10 cellular contexts compared by ENCODE assay signal in the genomic region with DNA sequence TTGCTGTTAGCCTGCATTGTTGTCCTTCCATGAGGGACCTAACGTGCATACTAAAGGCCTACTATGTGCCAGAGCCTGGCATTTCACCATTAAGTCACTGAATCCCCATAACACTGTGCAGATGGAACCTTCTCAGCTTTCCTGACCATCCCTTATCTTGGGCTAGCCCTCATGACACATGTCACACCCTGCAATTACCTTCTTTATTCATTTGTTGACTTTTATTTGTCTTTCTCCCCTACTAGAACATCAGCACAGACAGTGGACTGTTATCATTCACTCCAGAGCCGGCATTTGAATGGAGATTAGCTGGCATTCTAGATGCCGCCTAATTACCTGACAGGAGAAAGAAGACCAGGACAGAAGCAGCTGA.
"Had no signal": no experiment of that assay in that cellular context is flagged by ENCODE, and none has a peak within 500 bp of the region (broad histone marks: within the 10 kb centered on the region; RNA-seq: fewer than 3 reads in every experiment).

No MANE protein-coding gene starts in this region.

- H3K4me3 ChIP-seq: gastrocnemius medialis, skin epidermis, tibial artery, vagina had no signal

- DNase-seq: activated CD4-positive, alpha-beta T cell treated with anti-CD3 and anti-CD28 coated beads, Interleukin-2, amount 50 U/mL, for 48 hours; gastrocnemius medialis; tibial artery had no signal

- H3K27me3 Mint-ChIP-seq: activated naive CD4-positive, alpha-beta T cell treated with anti-CD3 and anti-CD28 coated beads, Interleukin-2, amount 10 ng/mL, durations not matched to agents 7 days and 5 days; activated T-helper 17 cell treated with anti-CD3 and anti-CD28 coated beads, Interleukin-2, amount 50 U/mL, for 72 hours had no signal

- H3K27ac ChIP-seq: epithelial cell of prostate, gastrocnemius medialis, tibial artery, vagina had no signal

- H3K4me1 ChIP-seq: tibial artery, vagina had no signal

- H3K9me3 Mint-ChIP-seq: T-helper 2 cell treated with Interferon-gamma antibody and Interleukin-4, amounts not matched to agents 5 μg/mL and 100 μg/mL, for 36 hours had no signal

- H3K27ac Mint-ChIP-seq: activated T-helper 17 cell treated with anti-CD3 and anti-CD28 coated beads, Interleukin-2, amount 50 U/mL, for 72 hours; T-helper 2 cell treated with Interferon-gamma antibody and Interleukin-4, amounts not matched to agents 5 μg/mL and 100 μg/mL, for 36 hours had no signal

- H3K9me3 ChIP-seq: gastrocnemius medialis, tibial artery, vagina had no signal

- H3K36me3 ChIP-seq: gastrocnemius medialis, tibial artery, vagina had no signal

- ATAC-seq: activated CD4-positive, CD25-positive, alpha-beta regulatory T cell treated with anti-CD3 and anti-CD28 coated beads, Interleukin-2, amount 50 U/mL, for 24 hours; gastrocnemius medialis had no signal

- H3K27me3 ChIP-seq: gastrocnemius medialis, tibial artery, vagina had no signal

- H3K4me3 Mint-ChIP-seq: activated naive CD4-positive, alpha-beta T cell treated with anti-CD3 and anti-CD28 coated beads, Interleukin-2, amount 10 ng/mL, durations not matched to agents 7 days and 5 days; activated T-helper 17 cell treated with anti-CD3 and anti-CD28 coated beads, Interleukin-2, amount 50 U/mL, for 72 hours; T-helper 2 cell treated with Interferon-gamma antibody and Interleukin-4, amounts not matched to agents 5 μg/mL and 100 μg/mL, for 36 hours had no signal

- H3K36me3 Mint-ChIP-seq: activated naive CD4-positive, alpha-beta T cell treated with anti-CD3 and anti-CD28 coated beads, Interleukin-2, amount 10 ng/mL, durations not matched to agents 7 days and 5 days had no signal
